11 cellular contexts compared by ENCODE assay signal in the genomic region with DNA sequence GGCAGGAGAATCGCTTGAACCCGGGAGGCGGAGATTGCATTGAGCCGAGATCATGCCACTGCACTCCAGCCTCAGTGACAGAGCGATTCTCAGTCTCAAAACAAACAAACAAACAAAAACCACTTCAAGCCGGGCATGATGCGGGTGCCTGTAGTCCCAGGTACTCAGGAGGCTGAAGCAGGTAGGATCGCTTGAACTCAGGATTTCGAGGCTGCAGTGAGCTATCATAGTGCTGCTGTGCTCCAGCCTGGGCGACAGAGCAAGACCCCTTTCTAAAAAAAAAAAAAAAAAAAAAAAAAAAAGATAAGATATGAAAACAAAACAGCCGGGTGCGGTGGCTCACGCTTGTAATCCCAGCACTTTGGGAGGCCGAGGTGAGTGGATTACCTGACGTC. TPM values are rescaled to one million over a fixed set of nuclear protein-coding genes. Genes with fewer than 3 reads are reported as not detected.
DNase-seq lines count a peak whose midpoint lies in the region; ATAC-seq, FAIRE-seq and TF ChIP-seq lines count a peak whose summit lies in the region.
"Had no signal": no experiment of that assay in that cellular context is flagged by ENCODE, and none has a peak within 500 bp of the region (broad histone marks: within the 10 kb centered on the region; RNA-seq: fewer than 3 reads in every experiment).

No MANE protein-coding gene starts in this region.

- H2BK120ac ChIP-seq in neuronal stem cell (ENCODE audit: low read depth, low read length), result no peak overlapping the region

- H3K36me3 ChIP-seq in DOHH2 (ENCODE audit: control insufficient read depth, low read length), result no peaks in the 10 kb centered on the region
- no peaks in the 10 kb centered on the region for H3K36me3 ChIP-seq in MM.1S (replicated peaks; ENCODE audit: insufficient read depth, low read length)
- no peaks in the 10 kb centered on the region for H3K36me3 ChIP-seq in GM12878 (ENCODE audit: control insufficient read depth in 2 of 2, insufficient read depth in 2 of 2, low read length in 1 of 2)
- H3K36me3 ChIP-seq in neuronal stem cell (replicated peaks in 1 of 2; ENCODE audit: control insufficient read depth in 2 of 2, insufficient read depth in 2 of 2, low read length in 2 of 2), result no peaks in the 10 kb centered on the region
- no peaks in the 10 kb centered on the region for H3K36me3 ChIP-seq in gastroesophageal sphincter
- H3K36me3 ChIP-seq: SJCRH30 had no signal

- H3F3A ChIP-seq in DOHH2 (ENCODE audit: control insufficient read depth, insufficient read depth), result 0 out of 2 replicates have a peak, but pooled peaks cover 3% of the 10 kb centered on the region
- no peaks in the 10 kb centered on the region for H3F3A ChIP-seq in MM.1S (ENCODE audit: insufficient read depth, low read length)

- H3K9ac ChIP-seq in MM.1S (ENCODE audit: low read length) (no peak overlapping the region; the same call in 1 of the 2 replicates), GM12878 (ENCODE audit: control insufficient read depth, insufficient read depth, low read length) (peak overlapping the region; percentile 36), neuronal stem cell (ENCODE audit: low read depth, low read length, poor library complexity) (no peak overlapping the region)

- H3K14ac ChIP-seq in neuronal stem cell (ENCODE audit: low read length), result no peak overlapping the region

- H3K4me3 ChIP-seq in DOHH2 (ENCODE audit: low read length), result peak overlapping the region; percentile 63
- no peak overlapping the region for H3K4me3 ChIP-seq in MM.1S (ENCODE audit: low read length)
- H3K4me3 ChIP-seq in GM12878, result peak overlapping the region; percentile 58
- H3K4me3 ChIP-seq in neuronal stem cell (ENCODE audit: low read length in 2 of 2), result no peak overlapping the region
- peak overlapping the region in 1 of 2 donors; percentile 26 for H3K4me3 ChIP-seq in gastroesophageal sphincter
- H3K4me3 ChIP-seq: body of pancreas, SJCRH30 had no signal

- DNase-seq in MM.1S (no peak), GM12878 (ENCODE audit: low read depth, low spot score) (no peak), neuronal stem cell (ENCODE audit: low spot score) (no peak), left colon (no peak), NCI-H1694 treated with DMSO at 0.1 percent for 48 hours (lab: John Stamatoyannopoulos, UW) (no peak)

- H4K91ac ChIP-seq in neuronal stem cell (ENCODE audit: low read depth, low read length, poor library complexity), result no peak overlapping the region

- no peak overlapping the region for H3K27ac ChIP-seq in DOHH2 (ENCODE audit: low read depth, low read length)
- H3K27ac ChIP-seq in MM.1S (ENCODE audit: low read length), result no peak overlapping the region
- H3K27ac ChIP-seq in GM12878 (ENCODE audit: control insufficient read depth, insufficient read depth), result no peak overlapping the region
- H3K27ac ChIP-seq in neuronal stem cell (replicated peaks; ENCODE audit: low read length), result no peak overlapping the region
- peak overlapping the region in 1 of 4 donors; percentile 95 for H3K27ac ChIP-seq in gastroesophageal sphincter
- H3K27ac ChIP-seq: body of pancreas, epithelial cell of prostate, SJCRH30 had no signal

- no peak for FAIRE-seq in GM12878 (lab: Jason Lieb, UNC)

- SMC1A ChIA-PET in GM12878 (lab: Charles Lee; ENCODE audit: uncharacterized antibody, unreplicated experiment), result interaction anchor here (1.4 to 2.1 kb wide), 10 partner anchors 23 to 346 kb away, joined by 3 to 6 read pairs (median 5); partner anchors contain the start of genes CATSPERG, PSMD8, SIPA1L3 and WDR87

- in situ Hi-C loops in GM12878 (cut with MboI), result loop anchor here (5.0 kb wide), 1 partner anchor 89 kb away; no protein-coding TSS in a partner anchor

- H2AFZ ChIP-seq in MM.1S (ENCODE audit: low read length), result no peak overlapping the region
- peak overlapping the region; percentile 62 for H2AFZ ChIP-seq in GM12878 (ENCODE audit: control insufficient read depth, low read depth, low read length)
- peak overlapping the region; percentile 84 for H2AFZ ChIP-seq in neuronal stem cell (ENCODE audit: low read length)

- TF ChIP-seq POLR2A in GM12878 (IDR thresholded peaks at IDR 0.05; ENCODE audit: low read depth, low read length) (no peak), gastroesophageal sphincter (IDR thresholded peaks at IDR 0.05) (no peak)

- CTCF ChIA-PET in GM12878 (lab: Yijun Ruan, JAX), result interaction anchor here (0.6 to 5.6 kb wide), 12 partner anchors 9 to 342 kb away, joined by 3 to 74 read pairs (median 8); partner anchors contain the start of genes CATSPERG and PSMD8

- intact Hi-C loops in GM12878 (cut with micrococcal nuclease; ENCODE audit: unreplicated experiment) (loop anchor here (1.0 to 5.0 kb wide), 2 partner anchors 74 to 92 kb away; partner anchors contain the start of genes CATSPERG, KCNK6 and YIF1B), left colon (cut with DNase I, micrococcal nuclease) (loop anchor here in 1 of 2 donors (5.0 kb wide), 1 partner anchor 84 kb away; no protein-coding TSS in a partner anchor)

- H2AK5ac ChIP-seq in neuronal stem cell (ENCODE audit: low read depth, low read length), result no peak overlapping the region

- no peak overlapping the region for H3K23ac ChIP-seq in neuronal stem cell (ENCODE audit: low read depth, low read length, poor library complexity)

- POLR2A ChIA-PET in GM12878 (lab: Charles Lee), result interaction anchor here (0.6 to 1.6 kb wide), 3 partner anchors 131 to 912 kb away, joined by 5 to 6 read pairs (median 6); partner anchors contain the start of gene PSMD8

- H2BK15ac ChIP-seq in neuronal stem cell (ENCODE audit: low read length), result no peak overlapping the region

- TF ChIP-seq CTCF in DOHH2 (IDR thresholded peaks at IDR 0.05; ENCODE audit: low read depth, low read length, poor library complexity, severe bottlenecking) (no peak), MM.1S (IDR thresholded peaks at IDR 0.05; ENCODE audit: low read length) (no peak), GM12878 (IDR thresholded peaks at IDR 0.05 in 2 of 3, conservative IDR thresholded peaks at IDR 0.05 in 1 of 3; ENCODE audit: control insufficient read depth in 2 of 3, extremely low read depth in 1 of 3, insufficient read depth in 1 of 3, low read depth in 3 of 3, low read length in 3 of 3) (no peak), gastroesophageal sphincter (IDR thresholded peaks at IDR 0.05) (no peak)

- H3K18ac ChIP-seq in neuronal stem cell (ENCODE audit: low read length), result no peak overlapping the region

- H2BK5ac ChIP-seq in neuronal stem cell (ENCODE audit: low read length), result no peak overlapping the region

- ATAC-seq in GM12878, result no peak; the same call in 2 of the 3 replicates
- ATAC-seq in gastroesophageal sphincter, result no peak
- ATAC-seq in left colon, result no peak
- ATAC-seq in HG02884 (IDR thresholded peaks at IDR 0.05; ENCODE audit: unreplicated experiment), result no peak

- H3K9me3 ChIP-seq in DOHH2 (ENCODE audit: control insufficient read depth, insufficient read depth, low read length), result no peaks in the 10 kb centered on the region
- no peaks in the 10 kb centered on the region for H3K9me3 ChIP-seq in MM.1S (replicated peaks; ENCODE audit: insufficient read depth, low read length)
- no peaks in the 10 kb centered on the region for H3K9me3 ChIP-seq in GM12878 (replicated peaks; ENCODE audit: control insufficient read depth, insufficient read depth, low read length)
- no peaks in the 10 kb centered on the region for H3K9me3 ChIP-seq in neuronal stem cell (replicated peaks in 1 of 2; ENCODE audit: control insufficient read depth in 2 of 2, insufficient read depth in 1 of 2, low read depth in 1 of 2, low read length in 2 of 2)
- H3K9me3 ChIP-seq in gastroesophageal sphincter, result no peaks in the 10 kb centered on the region
- H3K9me3 ChIP-seq: body of pancreas, SJCRH30 had no signal

- no peak overlapping the region for H4K8ac ChIP-seq in neuronal stem cell (ENCODE audit: low read depth, low read length)

- peaks cover 6% of the 10 kb centered on the region for H3K4me1 ChIP-seq in DOHH2 (ENCODE audit: control insufficient read depth, low read length)
- no peaks in the 10 kb centered on the region for H3K4me1 ChIP-seq in MM.1S (ENCODE audit: low read length)
- H3K4me1 ChIP-seq in GM12878 (ENCODE audit: control insufficient read depth, insufficient read depth, low read length), result no peaks in the 10 kb centered on the region
- peaks cover 0 to 4% of the 10 kb centered on the region in 2 donors for H3K4me1 ChIP-seq in neuronal stem cell (ENCODE audit: control insufficient read depth in 2 of 2, insufficient read depth in 1 of 2, low read depth in 1 of 2, low read length in 2 of 2)
- peaks cover 0 to 50% (median 16%) of the 10 kb centered on the region in 3 donors for H3K4me1 ChIP-seq in gastroesophageal sphincter
- H3K4me1 ChIP-seq: body of pancreas had no signal

- peak overlapping the region; percentile 69 for H3K4me2 ChIP-seq in DOHH2 (ENCODE audit: low read length)
- peak overlapping the region; percentile 49; the same call in 1 of the 2 replicates for H3K4me2 ChIP-seq in MM.1S (ENCODE audit: low read depth, low read length)
- H3K4me2 ChIP-seq in GM12878 (ENCODE audit: control insufficient read depth, insufficient read depth), result peak overlapping the region; percentile 22; the same call in 1 of the 2 replicates
- H3K4me2 ChIP-seq in neuronal stem cell (ENCODE audit: insufficient read depth, low read length, poor library complexity, severe bottlenecking), result no peak overlapping the region

- H3K79me1 ChIP-seq in neuronal stem cell (ENCODE audit: low read depth, low read length), result no peaks in the 10 kb centered on the region

- H4K20me1 ChIP-seq in DOHH2 (ENCODE audit: control insufficient read depth, insufficient read depth, low read depth, low read length) (no peaks in the 10 kb centered on the region), MM.1S (ENCODE audit: insufficient read depth, low read length) (no peaks in the 10 kb centered on the region), GM12878 (ENCODE audit: control insufficient read depth, insufficient read depth) (no peaks in the 10 kb centered on the region)

- H3K79me2 ChIP-seq in DOHH2 (ENCODE audit: control insufficient read depth, low read length) (no peaks in the 10 kb centered on the region), MM.1S (ENCODE audit: low read length) (no peaks in the 10 kb centered on the region), GM12878 (ENCODE audit: control insufficient read depth, insufficient read depth, low read length) (no peaks in the 10 kb centered on the region)

- 46% methylated on average over 13 of the region's 15 CpGs for WGBS in GM12878 (ENCODE audit: insufficient coverage, insufficient replicate concordance, low lambda C conversion rate, missing lambda C conversion rate)
- no CpG with 5 or more reads among the region's 15 CpGs for whole genome bisulfite sequencing in neuronal stem cell (ENCODE audit: extremely low coverage in 2 of 2, insufficient read length in 2 of 2, insufficient replicate concordance in 1 of 2), 2 donors
- 36 to 72% methylated on average over 3 to 5 of the region's 15 CpGs for WGBS in gastroesophageal sphincter (ENCODE audit: low coverage in 1 of 2), 2 donors

- H2BK12ac ChIP-seq in neuronal stem cell (ENCODE audit: low read length), result no peak overlapping the region

- RAD21 ChIA-PET in GM12878 (lab: Charles Lee; ENCODE audit: unreplicated experiment), result interaction anchor here (1.0 to 2.8 kb wide), 7 partner anchors 9 to 340 kb away, joined by 3 to 18 read pairs (median 9); partner anchors contain the start of genes CATSPERG, FAM98C and PSMD8

- H3K27me3 ChIP-seq in DOHH2 (ENCODE audit: control insufficient read depth, low read length), result no peaks in the 10 kb centered on the region
- H3K27me3 ChIP-seq in MM.1S (replicated peaks; ENCODE audit: insufficient read depth, low read length), result peaks cover 13% of the 10 kb centered on the region; the same call in 1 of the 2 replicates
- H3K27me3 ChIP-seq in GM12878 (replicated peaks in 1 of 2; ENCODE audit: control insufficient read depth in 2 of 2, insufficient read depth in 2 of 2, low read length in 1 of 2), result no peaks in the 10 kb centered on the region
- peaks cover 0 to 4% (median 0%) of the 10 kb centered on the region in 3 experiments for H3K27me3 ChIP-seq in neuronal stem cell (ENCODE audit: control insufficient read depth in 3 of 3, insufficient read depth in 3 of 3, low read depth in 1 of 3, low read length in 3 of 3)
- peaks cover 4% of the 10 kb centered on the region for H3K27me3 ChIP-seq in gastroesophageal sphincter
- H3K27me3 ChIP-seq: body of pancreas, SJCRH30 had no signal

- no peaks in the 10 kb centered on the region for H3K9me2 ChIP-seq in DOHH2 (replicated peaks; ENCODE audit: control insufficient read depth, low read length)
- H3K9me2 ChIP-seq in MM.1S (replicated peaks; ENCODE audit: insufficient read depth, low read length), result no peaks in the 10 kb centered on the region

- no peak for TF ChIP-seq RAD21 in GM12878 (IDR thresholded peaks at IDR 0.05; ENCODE audit: insufficient read depth, low read depth, low read length)

- TF ChIP-seq EP300 in GM12878 (IDR thresholded peaks at IDR 0.05; ENCODE audit: borderline replicate concordance in 1 of 2, control insufficient read depth in 1 of 2, low read depth in 2 of 2, low read length in 2 of 2), result no peak
- TF ChIP-seq EP300 in gastroesophageal sphincter (IDR thresholded peaks at IDR 0.05), result no peak

- no TSS peak for BruUV-seq in GM12878 (replicated peaks; lab: Mats Ljungman, UMichigan)

- no peak overlapping the region for H3K4ac ChIP-seq in neuronal stem cell (ENCODE audit: low read length)

RNA-seq across cellular contexts. Expression of gene PPP1R14A, which starts 12.9 kb away (rescaled TPM):
- not detected in 2 replicates for total RNA-seq in GM12878 (2013; cell fraction: nucleolus; rRNA removed)
- total RNA-seq in GM12878 (2014; rRNA removed) (not detected in 2 replicates), GM12878 (2014; rRNA removed; fragmentation: Illumina TruSeq; extraction: Trizol) (not detected in 2 replicates), GM12878 (2021) (not detected in 2 replicates), gastroesophageal sphincter (100 to 1,000 TPM; 226 to 468 (median 332) TPM), left colon (10 to 100 TPM in 1 of 2 donors, 1 to 10 TPM in 1; 7.1 to 38.3 TPM)
- not detected for polyA plus RNA-seq in GM12878 (2011; ENCODE audit: low read depth)
- polyA plus RNA-seq in GM12878 (2011; rRNA removed) (not detected in 2 replicates), GM12878 (2014; fragmentation: Illumina TruSeq; extraction: Trizol) (not detected in 2 replicates), GM12878 (2014; fragmentation: Nextera tagmentation; extraction: Ambion mirVana) (not detected), GM12878 (2014; rRNA removed) (not detected in 2 replicates), GM12878 (2016; fragmentation: Nextera tagmentation; extraction: Ambion mirVana) (not detected)
- polyA plus RNA-seq in GM12878 (2011; cell fraction: cytosol; rRNA removed), result not detected in 2 replicates
- not detected in 2 replicates for polyA plus RNA-seq in GM12878 (2011; cell fraction: nucleus; rRNA removed)
- not detected in 2 replicates for polyA plus RNA-seq in GM12878 (2012)
- polyA minus RNA-seq in GM12878 (2011; rRNA and poly(A)+ RNA removed), result not detected in 2 replicates
- polyA minus RNA-seq in GM12878 (2011; cell fraction: cytosol; rRNA and poly(A)+ RNA removed), result not detected in 2 replicates
- not detected in 2 replicates for polyA minus RNA-seq in GM12878 (2011; cell fraction: nucleus; rRNA and poly(A)+ RNA removed)
- polyA plus RNA-seq in neuronal stem cell (2013, experiment 1 of 2), result 8.9 TPM
- 8.3 TPM for polyA plus RNA-seq in neuronal stem cell (2013, experiment 2 of 2)

RNA-seq across cellular contexts. Expression of gene DPF1, which starts 19.3 kb away (rescaled TPM):
- total RNA-seq in GM12878 (2013; cell fraction: nucleolus; rRNA removed), result 1.0 and 2.1 TPM in 2 replicates
- 1.7 and 2.4 TPM in 2 replicates for total RNA-seq in GM12878 (2014; rRNA removed)
- total RNA-seq in GM12878 (2014; rRNA removed; fragmentation: Illumina TruSeq; extraction: Trizol), result 1.6 and 2.3 TPM in 2 replicates
- total RNA-seq in GM12878 (2021), result 3.8 and 4.0 TPM in 2 replicates
- 0.38 TPM for polyA plus RNA-seq in GM12878 (2011; ENCODE audit: low read depth)
- polyA plus RNA-seq in GM12878 (2011; rRNA removed), result 0.30 and 0.65 TPM in 2 replicates
- 1.4 and 2.4 TPM in 2 replicates for polyA plus RNA-seq in GM12878 (2011; cell fraction: cytosol; rRNA removed)
- 1.9 and 3.6 TPM in 2 replicates for polyA plus RNA-seq in GM12878 (2011; cell fraction: nucleus; rRNA removed)
- polyA plus RNA-seq in GM12878 (2012), result 1.4 and 1.9 TPM in 2 replicates
- 1.1 and 2.2 TPM in 2 replicates for polyA plus RNA-seq in GM12878 (2014; fragmentation: Illumina TruSeq; extraction: Trizol)
- under 1 TPM; 0.11 to 0.18 TPM for polyA plus RNA-seq in GM12878 (2014; fragmentation: Nextera tagmentation; extraction: Ambion mirVana)
- 4.3 and 4.9 TPM in 2 replicates for polyA plus RNA-seq in GM12878 (2014; rRNA removed)
- polyA plus RNA-seq in GM12878 (2016; fragmentation: Nextera tagmentation; extraction: Ambion mirVana), result 1 to 10 TPM; 4.0 to 4.2 TPM
- polyA minus RNA-seq in GM12878 (2011; rRNA and poly(A)+ RNA removed), result 0.37 and 2.0 TPM in 2 replicates
- 0.62 and 1.3 TPM in 2 replicates for polyA minus RNA-seq in GM12878 (2011; cell fraction: cytosol; rRNA and poly(A)+ RNA removed)
- polyA minus RNA-seq in GM12878 (2011; cell fraction: nucleus; rRNA and poly(A)+ RNA removed), result 0.36 and 1.1 TPM in 2 replicates
- 8.0 TPM for polyA plus RNA-seq in neuronal stem cell (2013, experiment 1 of 2)
- 7.2 TPM for polyA plus RNA-seq in neuronal stem cell (2013, experiment 2 of 2)
- total RNA-seq in gastroesophageal sphincter, result not detected
- not detected for total RNA-seq in left colon
- total RNA-seq: body of pancreas had no signal

RNA-seq across cellular contexts. Expression of gene SPINT2, which starts 21.1 kb away (rescaled TPM):
- 3.9 and 5.4 TPM in 2 replicates for total RNA-seq in GM12878 (2013; cell fraction: nucleolus; rRNA removed)
- total RNA-seq in GM12878 (2014; rRNA removed), result 17.8 and 27.0 TPM in 2 replicates
- total RNA-seq in GM12878 (2014; rRNA removed; fragmentation: Illumina TruSeq; extraction: Trizol), result 17.3 and 17.5 TPM in 2 replicates
- total RNA-seq in GM12878 (2021), result 18.8 and 25.8 TPM in 2 replicates
- polyA plus RNA-seq in GM12878 (2011; ENCODE audit: low read depth), result 7.5 TPM
- 0.15 and 0.27 TPM in 2 replicates for polyA plus RNA-seq in GM12878 (2011; rRNA removed)
- 0.21 and 0.64 TPM in 2 replicates for polyA plus RNA-seq in GM12878 (2011; cell fraction: cytosol; rRNA removed)
- 0.49 TPM in 1 of 2 replicates, not detected in the other for polyA plus RNA-seq in GM12878 (2011; cell fraction: nucleus; rRNA removed)
- polyA plus RNA-seq in GM12878 (2012), result 10.9 and 14.1 TPM in 2 replicates
- 6.9 and 14.1 TPM in 2 replicates for polyA plus RNA-seq in GM12878 (2014; fragmentation: Illumina TruSeq; extraction: Trizol)
- 10 to 100 TPM in 1 of 2 experiments, 1 to 10 TPM in 1; 6.5 to 10.2 TPM for polyA plus RNA-seq in GM12878 (2014; fragmentation: Nextera tagmentation; extraction: Ambion mirVana)
- polyA plus RNA-seq in GM12878 (2014; rRNA removed), result 19.8 and 22.6 TPM in 2 replicates
- polyA plus RNA-seq in GM12878 (2016; fragmentation: Nextera tagmentation; extraction: Ambion mirVana), result 10 to 100 TPM; 22.2 to 26.5 TPM
- 0.44 TPM in 1 of 2 replicates, not detected in the other for polyA minus RNA-seq in GM12878 (2011; rRNA and poly(A)+ RNA removed)
- polyA minus RNA-seq in GM12878 (2011; cell fraction: cytosol; rRNA and poly(A)+ RNA removed), result not detected in 2 replicates
- polyA minus RNA-seq in GM12878 (2011; cell fraction: nucleus; rRNA and poly(A)+ RNA removed), result not detected in 2 replicates
- 42.1 TPM for polyA plus RNA-seq in neuronal stem cell (2013, experiment 1 of 2)
- polyA plus RNA-seq in neuronal stem cell (2013, experiment 2 of 2), result 42.3 TPM
- 10 to 100 TPM in 2 of 4 donors, 1 to 10 TPM in 2; 2.1 to 51.7 (median 10.9) TPM for total RNA-seq in gastroesophageal sphincter
- total RNA-seq in left colon, result 100 to 1,000 TPM; 852 to 964 TPM

Comparison
In these comparisons a context has a peak if more than half of its experiments do, and no peak if none do; other contexts are left out.
1. H3K4me3 ChIP-seq: peak in DOHH2 (single experiment) and GM12878 (single experiment); none in MM.1S (single experiment) and neuronal stem cell (0 of 2).
2. RNA of gene PPP1R14A, which starts 12.9 kb away (total RNA-seq): 226 to 468 TPM in gastroesophageal sphincter and 7.1 to 38.3 TPM in left colon; not detected in GM12878; every median in the first group is over 4 times any median in the second.
3. RNA of gene SPINT2, which starts 21.1 kb away (total RNA-seq): 852 to 964 TPM in left colon; 3.9 to 27.0 TPM in GM12878 and 2.1 to 51.7 TPM in gastroesophageal sphincter; every median in the first group is over 10 times any median in the second.